ENCODE assay signal across 12 cellular contexts in the genomic region with DNA sequence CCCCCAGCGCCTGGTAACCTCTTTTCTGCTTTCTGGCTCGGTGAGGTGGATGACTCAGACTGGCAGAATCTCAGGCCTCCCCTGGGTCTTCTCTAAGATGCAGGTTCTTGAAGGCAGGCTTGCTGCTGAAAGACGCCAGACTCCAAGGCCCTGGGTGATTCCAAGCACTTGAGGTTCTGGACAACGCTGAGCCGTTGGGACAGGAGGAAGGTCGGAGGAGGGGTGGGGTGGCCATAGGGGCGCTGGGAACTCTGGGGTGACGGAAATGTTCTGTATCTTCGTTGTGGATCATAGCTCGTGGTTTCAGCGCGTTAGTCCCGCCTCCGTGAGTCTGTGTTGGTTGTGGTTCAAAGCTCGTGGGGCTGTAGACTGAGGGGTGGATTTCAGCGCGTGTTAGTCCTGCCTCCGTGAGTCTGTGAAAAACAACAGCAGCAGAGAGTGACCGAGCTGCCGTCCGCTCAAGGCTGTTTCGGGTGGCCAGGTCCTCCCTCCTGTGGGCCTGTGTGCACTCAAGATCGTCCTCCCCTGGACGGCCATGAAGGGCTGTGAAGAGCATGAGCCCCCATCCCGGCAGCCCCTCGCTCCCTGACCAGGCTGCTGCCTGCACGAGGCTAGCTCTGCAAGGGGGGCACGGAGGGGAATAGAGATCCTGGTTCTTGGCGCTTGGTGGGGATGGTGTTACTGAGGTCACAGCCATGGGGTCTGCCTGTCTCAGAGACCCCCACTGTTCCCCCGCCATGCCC. TPM values are rescaled to one million over a fixed set of nuclear protein-coding genes. Genes with fewer than 3 reads are reported as not detected.
A peak's percentile ranks its signal among the peaks of the same experiment; 100 is the strongest.
DNase-seq lines count a peak whose midpoint lies in the region; ATAC-seq and TF ChIP-seq lines count a peak whose summit lies in the region.
"Had no signal": no experiment of that assay in that cellular context is flagged by ENCODE, and none has a peak within 500 bp of the region (broad histone marks: within the 10 kb centered on the region; RNA-seq: fewer than 3 reads in every experiment).

No MANE protein-coding gene starts in this region.

- H3K4me1 Mint-ChIP-seq in brain: peaks cover 26% of the 10 kb centered on the region

- DNase-seq in HT1080 (ENCODE audit: low read depth): peak; percentile 17
- peak; percentile 49 for DNase-seq in activated CD4-positive, alpha-beta T cell treated with anti-CD3 and anti-CD28 coated beads for 48 hours
- peak; percentile 27 for DNase-seq in stimulated activated CD8-positive, alpha-beta memory T cell treated with anti-CD3 and anti-CD28 coated beads, Interleukin-12 subunit alpha, Interleukin-12 subunit beta, amount 100 ng/mL, for 1 hour (ENCODE audit: low read depth)
- DNase-seq in NCI-H69 (lab: John Stamatoyannopoulos, UW): no peak
- DNase-seq in iPS-NIHi7 (ENCODE audit: extremely low spot score): no peak
- no peak for DNase-seq in OCI-M1 (lab: John Stamatoyannopoulos, UW)
- DNase-seq: DMS53, dorsolateral prefrontal cortex, KBM-7, NCI-H774 had no signal

- ATAC-seq in GM21515 (IDR thresholded peaks at IDR 0.05; ENCODE audit: unreplicated experiment): no peak

- peaks cover 15% of the 10 kb centered on the region for H3K36me3 Mint-ChIP-seq in brain

- no peak overlapping the region for H3K4me3 Mint-ChIP-seq in brain

- peak overlapping the region in 3 of 5 experiments; percentile 5 to 28 (median 20) for H3K27ac Mint-ChIP-seq in brain

- H3K27me3 Mint-ChIP-seq in brain: peaks cover 10% of the 10 kb centered on the region

- peaks cover 20 to 62% (median 23%) of the 10 kb centered on the region in 5 experiments for H3K9me3 Mint-ChIP-seq in brain

- no peak for TF ChIP-seq CTCF in brain (conservative IDR thresholded peaks at IDR 0.05)

RNA-seq across cellular contexts. Expression of a gene that starts 7.7 kb away (rescaled TPM):
- 0.19 and 0.50 TPM in 2 replicates for total RNA-seq in HT1080 (2014; rRNA removed; shearing (Covaris generic))
- polyA plus RNA-seq in HT1080 (2015; cell fraction: cytosol; rRNA removed): 0.10 and 0.22 TPM in 2 replicates
- 0.15 and 0.24 TPM in 2 replicates for polyA plus RNA-seq in HT1080 (2015; cell fraction: nucleus; rRNA removed)
- 0.48 TPM for polyA plus RNA-seq in brain (ENCODE audit: insufficient read depth, low read depth, low replicate concordance)

Comparison
In these comparisons a context has a peak if more than half of its experiments do, and no peak if none do; other contexts are left out.
1. DNase-seq: peak in HT1080 (single experiment), activated CD4-positive, alpha-beta T cell treated with anti-CD3 and anti-CD28 coated beads for 48 hours (single experiment) and stimulated activated CD8-positive, alpha-beta memory T cell treated with anti-CD3 and anti-CD28 coated beads, Interleukin-12 subunit alpha, Interleukin-12 subunit beta, amount 100 ng/mL, for 1 hour (single experiment); none in NCI-H69 (single experiment), iPS-NIHi7 (single experiment) and OCI-M1 (single experiment).